21 cellular contexts compared by ENCODE assay signal in genomic region chr19:40703029-40703755, GRCh38. TPM values are rescaled to one million over a fixed set of nuclear protein-coding genes. Genes with fewer than 3 reads are reported as not detected.
DNase-seq lines count a peak whose midpoint lies in the region; ATAC-seq lines count a peak whose summit lies in the region.
"Had no signal": no experiment of that assay in that cellular context is flagged by ENCODE, and none has a peak within 500 bp of the region (broad histone marks: within the 10 kb centered on the region; RNA-seq: fewer than 3 reads in every experiment).

No MANE protein-coding gene starts in this region.

- H3K4me3 ChIP-seq in effector memory CD4-positive, alpha-beta T cell (ENCODE audit: insufficient read depth, low read depth, low read length, poor library complexity, severe bottlenecking), result no peak overlapping the region
- H3K4me3 ChIP-seq: BLaER1, colonic mucosa, GM23248, hepatocyte, mucosa of descending colon, SJSA1 had no signal

- intact Hi-C loops in Right ventricle myocardium inferior (cut with DNase I) (no loop called here), cardiac septum (cut with DNase I) (no loop called here), head of caudate nucleus (cut with DNase I) (no loop called here)

- peaks cover 31% of the 10 kb centered on the region for H3K36me3 ChIP-seq in effector memory CD4-positive, alpha-beta T cell (ENCODE audit: control insufficient read depth, insufficient read depth, low read length)

- peak overlapping the region; percentile 78 for H3K27ac ChIP-seq in caudate nucleus (ENCODE audit: low read depth, low read length)
- H3K27ac ChIP-seq in effector memory CD4-positive, alpha-beta T cell (ENCODE audit: insufficient read depth, low read length, poor library complexity, severe bottlenecking), result no peak overlapping the region
- H3K27ac ChIP-seq: BLaER1, colonic mucosa, GM23248, hepatocyte, HL-60, neutrophil, SJSA1 had no signal

- H3K27me3 ChIP-seq in effector memory CD4-positive, alpha-beta T cell (replicated peaks; ENCODE audit: control insufficient read depth, insufficient read depth, low read length, poor library complexity, severe bottlenecking), result no peaks in the 10 kb centered on the region
- H3K27me3 ChIP-seq: BLaER1, colonic mucosa, hepatocyte, neutrophil, SJSA1 had no signal

- H3K4me1 ChIP-seq in effector memory CD4-positive, alpha-beta T cell (ENCODE audit: control insufficient read depth, insufficient read depth, low read length, poor library complexity, severe bottlenecking), result no peaks in the 10 kb centered on the region
- H3K4me1 ChIP-seq: BLaER1, Caco-2, colonic mucosa, SJSA1 had no signal

- DNase-seq in Right ventricle myocardium inferior (ENCODE audit: missing footprints), result peak; percentile 26
- DNase-seq in cardiac septum (ENCODE audit: low spot score), result no peak
- DNase-seq in caudate nucleus (lab: John Stamatoyannopoulos, UW), result peak in 1 of 61 donors; percentile 37
- peak; percentile 62 for DNase-seq in left kidney (ENCODE audit: low read depth, low spot score)
- peak; percentile 12 for DNase-seq in superior temporal gyrus (ENCODE audit: extremely low spot score)
- no peak for DNase-seq in glomerular visceral epithelial cell (ENCODE audit: extremely low spot score)
- no peak for DNase-seq in effector memory CD4-positive, alpha-beta T cell
- DNase-seq in head of caudate nucleus, result no peak
- DNase-seq: activated CD4-positive, alpha-beta T cell treated with anti-CD3 and anti-CD28 coated beads for 48 hours; colonic mucosa; NCI-H1930; stimulated activated naive CD8-positive, alpha-beta T cell treated with anti-CD3 and anti-CD28 coated beads, Interleukin-15, amount 100 ng/mL, for 72 hours; T-helper 1 cell had no signal

- H3K9me3 ChIP-seq in effector memory CD4-positive, alpha-beta T cell (ENCODE audit: control insufficient read depth, low read length), result no peaks in the 10 kb centered on the region
- H3K9me3 ChIP-seq: BLaER1, Caco-2, colonic mucosa, mucosa of descending colon, neutrophil, SJSA1 had no signal

- no peak for ATAC-seq in Right ventricle myocardium inferior
- ATAC-seq: stimulated activated naive CD8-positive, alpha-beta T cell treated with anti-CD3 and anti-CD28 coated beads, Interleukin-15, amount 100 ng/mL, for 72 hours had no signal

RNA-seq across cellular contexts. Expression of gene NUMBL, which starts 12.7 kb away (rescaled TPM):
- 16.8 TPM for total RNA-seq in Right ventricle myocardium inferior
- 20.7 TPM for total RNA-seq in cardiac septum

RNA-seq across cellular contexts. Expression of gene COQ8B, which starts 13.5 kb away (rescaled TPM):
- total RNA-seq in Right ventricle myocardium inferior, result 37.4 TPM
- total RNA-seq in cardiac septum, result 18.1 TPM

RNA-seq across cellular contexts. Expression of gene ITPKC, which starts 13.7 kb away (rescaled TPM):
- total RNA-seq in Right ventricle myocardium inferior (12.6 TPM), cardiac septum (10.0 TPM)

RNA-seq across cellular contexts. Expression of gene ACTMAP, which starts 47.1 kb away (rescaled TPM):
- total RNA-seq in Right ventricle myocardium inferior (6.4 TPM), cardiac septum (9.2 TPM)

RNA-seq across cellular contexts. Expression of gene SNRPA, which starts 47.8 kb away (rescaled TPM):
- total RNA-seq in Right ventricle myocardium inferior (32.4 TPM), cardiac septum (32.9 TPM)

Comparison
In these comparisons a context has a peak if more than half of its experiments do, and no peak if none do; other contexts are left out.
1. DNase-seq: peak in Right ventricle myocardium inferior (single experiment), left kidney (single experiment) and superior temporal gyrus (single experiment); none in cardiac septum (single experiment), glomerular visceral epithelial cell (single experiment), effector memory CD4-positive, alpha-beta T cell (0 of 3) and head of caudate nucleus (0 of 42).